ENCODE assay signal across 9 cellular contexts in the genomic region with DNA sequence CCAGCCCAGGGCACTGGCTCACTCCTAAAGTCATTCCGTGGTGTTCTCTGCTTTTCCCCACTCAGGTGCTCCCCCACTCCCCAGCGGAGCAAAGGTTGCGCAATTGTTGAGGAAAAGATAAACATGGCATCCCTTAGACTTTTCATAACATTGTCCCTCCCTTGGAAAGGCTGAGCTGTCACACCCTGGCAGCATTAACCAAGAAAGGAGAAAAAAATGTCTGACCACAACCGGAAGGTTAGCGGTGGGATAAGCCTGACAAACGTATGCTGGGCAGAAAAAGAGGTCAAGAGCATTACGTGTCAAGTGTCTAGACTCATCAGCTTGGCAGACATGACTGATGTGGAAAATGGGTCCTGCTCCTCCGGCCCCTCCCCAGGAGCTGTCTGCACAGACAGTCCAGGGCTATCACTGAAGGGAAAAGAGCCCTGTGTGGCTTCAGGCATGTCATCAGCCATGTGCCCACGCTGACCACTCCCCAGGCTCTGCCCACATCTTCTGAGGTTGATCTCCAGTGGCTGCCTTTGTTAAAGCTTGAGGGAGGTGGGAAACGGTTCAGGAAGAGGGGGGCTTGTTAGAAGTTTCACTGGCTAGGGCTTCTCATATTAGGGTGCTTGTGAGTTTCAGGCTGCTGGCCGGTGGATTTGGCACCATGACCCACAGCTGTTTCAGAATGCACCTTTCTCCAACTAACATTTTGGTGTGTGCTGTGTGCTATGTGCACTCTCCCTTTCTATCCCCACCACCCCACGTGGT. TPM values are rescaled to one million over a fixed set of nuclear protein-coding genes. Genes with fewer than 3 reads are reported as not detected.
DNase-seq lines count a peak whose midpoint lies in the region; ATAC-seq and TF ChIP-seq lines count a peak whose summit lies in the region.
"Had no signal": no experiment of that assay in that cellular context is flagged by ENCODE, and none has a peak within 500 bp of the region (broad histone marks: within the 10 kb centered on the region; RNA-seq: fewer than 3 reads in every experiment).

No MANE protein-coding gene starts in this region.

- H3K27me3 Mint-ChIP-seq in T-helper 2 cell treated with Interferon-gamma antibody and Interleukin-4, amounts not matched to agents 5 μg/mL and 100 μg/mL, for 36 hours (ENCODE audit: low read depth): peaks cover 3% of the 10 kb centered on the region

- WGBS in smooth muscle cell (ENCODE audit: low lambda C conversion rate): 58% methylated on average over 12 of the region's 12 CpGs

- H3K4me3 Mint-ChIP-seq in T-helper 2 cell treated with Interferon-gamma antibody and Interleukin-4, amounts not matched to agents 5 μg/mL and 100 μg/mL, for 36 hours: no peak overlapping the region

- no peak for ATAC-seq in GM21723 (IDR thresholded peaks at IDR 0.05; ENCODE audit: unreplicated experiment)

- no peak overlapping the region for H2AFZ ChIP-seq in smooth muscle cell (ENCODE audit: low read depth)

- TF ChIP-seq CTCF in fibroblast of villous mesenchyme (IDR thresholded peaks at IDR 0.05; ENCODE audit: insufficient read depth, low read depth, low read length) (no peak), smooth muscle cell (IDR thresholded peaks at IDR 0.05; ENCODE audit: borderline replicate concordance, insufficient read depth, poor library complexity, severe bottlenecking) (no peak)

- H3K4me1 ChIP-seq in smooth muscle cell (ENCODE audit: low read depth): no peaks in the 10 kb centered on the region

- H4K20me1 ChIP-seq in smooth muscle cell (ENCODE audit: low read depth): no peaks in the 10 kb centered on the region

- peak overlapping the region; percentile 81 for H3K9ac ChIP-seq in smooth muscle cell (ENCODE audit: low read depth)

- DNase-seq in HCEC 1CT (peak; percentile 78), fibroblast of villous mesenchyme (ENCODE audit: low read depth) (peak; percentile 71), smooth muscle cell (lab: John Stamatoyannopoulos, UW; ENCODE audit: unreplicated experiment) (no peak), NCI-H526 treated with DMSO at 0.1 percent for 48 hours (lab: John Stamatoyannopoulos, UW) (no peak), DMS 273 (lab: John Stamatoyannopoulos, UW; ENCODE audit: unreplicated experiment) (no peak)
- peak; percentile 6 for DNase-seq in T-helper 2 cell treated with Interferon-gamma antibody and Interleukin-4, amounts not matched to agents 5 μg/mL and 100 μg/mL, for 36 hours (ENCODE audit: low spot score)
- DNase-seq: lower lobe of right lung; stimulated activated CD4-positive, alpha-beta T cell treated with anti-CD3 and anti-CD28 coated beads, Interleukin-12 subunit alpha, Interleukin-12 subunit beta, amount 100 ng/mL, for 4 hours had no signal

- no peaks in the 10 kb centered on the region for H3K9me3 Mint-ChIP-seq in T-helper 2 cell treated with Interferon-gamma antibody and Interleukin-4, amounts not matched to agents 5 μg/mL and 100 μg/mL, for 36 hours

- H3K27ac ChIP-seq in smooth muscle cell (ENCODE audit: low read depth): peak overlapping the region; percentile 79
- H3K27ac ChIP-seq: lower lobe of right lung had no signal

- H3K27ac Mint-ChIP-seq in T-helper 2 cell treated with Interferon-gamma antibody and Interleukin-4, amounts not matched to agents 5 μg/mL and 100 μg/mL, for 36 hours: no peak overlapping the region

- H3K27me3 ChIP-seq in smooth muscle cell (ENCODE audit: low read depth): no peaks in the 10 kb centered on the region

- H3F3A ChIP-seq in smooth muscle cell (ENCODE audit: low read depth): no peaks in the 10 kb centered on the region

- no peak overlapping the region for H3K4me3 ChIP-seq in fibroblast of villous mesenchyme (ENCODE audit: low read depth, low read length)
- no peak overlapping the region for H3K4me3 ChIP-seq in smooth muscle cell
- H3K4me3 ChIP-seq: lower lobe of right lung had no signal

- no peaks in the 10 kb centered on the region for H3K36me3 ChIP-seq in smooth muscle cell (ENCODE audit: low read depth)
- H3K36me3 ChIP-seq: lower lobe of right lung had no signal

- H3K9me3 ChIP-seq in smooth muscle cell (replicated peaks; ENCODE audit: low read depth): no peaks in the 10 kb centered on the region
- H3K9me3 ChIP-seq: lower lobe of right lung had no signal

- H3K79me2 ChIP-seq in smooth muscle cell (ENCODE audit: low read depth): no peaks in the 10 kb centered on the region

- no peak overlapping the region for H3K4me2 ChIP-seq in smooth muscle cell

- no peaks in the 10 kb centered on the region for H3K36me3 Mint-ChIP-seq in T-helper 2 cell treated with Interferon-gamma antibody and Interleukin-4, amounts not matched to agents 5 μg/mL and 100 μg/mL, for 36 hours (ENCODE audit: low read depth)

- H3K4me1 Mint-ChIP-seq in T-helper 2 cell treated with Interferon-gamma antibody and Interleukin-4, amounts not matched to agents 5 μg/mL and 100 μg/mL, for 36 hours (ENCODE audit: low read depth): peaks cover 2% of the 10 kb centered on the region

RNA-seq across cellular contexts. Expression of a gene that starts 30.1 kb away (rescaled TPM):
- not detected in 2 replicates for total RNA-seq in fibroblast of villous mesenchyme
- total RNA-seq in smooth muscle cell: not detected in 2 replicates
- polyA plus RNA-seq in smooth muscle cell: not detected in 2 replicates

Comparison
In these comparisons a context has a peak if more than half of its experiments do, and no peak if none do; other contexts are left out.
1. DNase-seq: peak in HCEC 1CT (single experiment), T-helper 2 cell treated with Interferon-gamma antibody and Interleukin-4, amounts not matched to agents 5 μg/mL and 100 μg/mL, for 36 hours (single experiment) and fibroblast of villous mesenchyme (single experiment); none in smooth muscle cell (single experiment), NCI-H526 treated with DMSO at 0.1 percent for 48 hours (single experiment) and DMS 273 (single experiment).